In genomic region chr7:27174077-27175004, GRCh38 we compare ENCODE assay signal across 8 cellular contexts. TPM values are rescaled to one million over a fixed set of nuclear protein-coding genes. Genes with fewer than 3 reads are reported as not detected.
DNase-seq lines count a peak whose midpoint lies in the region; ATAC-seq and TF ChIP-seq lines count a peak whose summit lies in the region.

TSS of gene HOXA10 (minus strand) at chr7:27174320. CDS start at chr7:27174306, 14 bp downstream.

- H3K4me3 Mint-ChIP-seq in activated T-cell treated with anti-CD3 and anti-CD28 coated beads, Interleukin-2, amount 50 U/mL, for 4 hours, result peak within 1 kb of the TSS; percentile 58

- H3K4me3 ChIP-seq in HEK293 (ENCODE audit: low read depth, low read length), result peak within 1 kb of the TSS; percentile 76
- peak within 1 kb of the TSS; percentile 12 to 47 for H3K4me3 ChIP-seq in left lung
- H3K4me3 ChIP-seq in thoracic aorta, result peak within 1 kb of the TSS; percentile 74

- ATAC-seq in activated T-cell treated with anti-CD3 and anti-CD28 coated beads, Interleukin-2, amount 50 U/mL, for 4 hours, result no peak
- ATAC-seq in left lung (no peak), thoracic aorta (ENCODE audit: insufficient number of reproducible peaks, low FRiP score, low read depth) (no peak), GM21447 (IDR thresholded peaks at IDR 0.05; ENCODE audit: unreplicated experiment) (no peak), GM18502 (IDR thresholded peaks at IDR 0.05; ENCODE audit: poor library complexity, unreplicated experiment) (no peak)

- H3K9me3 Mint-ChIP-seq in activated T-cell treated with anti-CD3 and anti-CD28 coated beads, Interleukin-2, amount 50 U/mL, for 4 hours, result no peaks in the 10 kb centered on the region

- peaks cover 100% of the 10 kb centered on the region in 2 donors for H3K27me3 ChIP-seq in left lung
- H3K27me3 ChIP-seq in thoracic aorta (replicated peaks; ENCODE audit: insufficient read depth), result peaks cover 24% of the 10 kb centered on the region

- TF ChIP-seq CTCF in HEK293 (tag by site-specific recombination; IDR thresholded peaks at IDR 0.05) (no peak), left lung (IDR thresholded peaks at IDR 0.05) (no peak), thoracic aorta (IDR thresholded peaks at IDR 0.05) (no peak)

- CTCF ChIA-PET in HEK293 (lab: Yijun Ruan, JAX), result interaction anchor here (2.2 kb wide), 1 partner anchor 10 kb away, joined by 7 read pairs; the partner anchor contains the start of gene HOXA11

- intact Hi-C loops in left lung (cut with DNase I), result no loop called here

- peaks cover 75% of the 10 kb centered on the region for H3K27me3 Mint-ChIP-seq in activated T-cell treated with anti-CD3 and anti-CD28 coated beads, Interleukin-2, amount 50 U/mL, for 4 hours (ENCODE audit: low read depth)

- POLR2A ChIA-PET in HEK293 (lab: Yijun Ruan, JAX), result interaction anchor here (1.1 to 11.2 kb wide), 11 partner anchors 8 to 1312 kb away, joined by 3 to 237 read pairs (median 5); partner anchors contain the start of genes HOXA11, HOXA13 and HOXA6

- peaks cover 18% of the 10 kb centered on the region for H3K4me1 Mint-ChIP-seq in activated T-cell treated with anti-CD3 and anti-CD28 coated beads, Interleukin-2, amount 50 U/mL, for 4 hours (ENCODE audit: low read depth)

- no peaks in the 10 kb centered on the region for H3K36me3 Mint-ChIP-seq in activated T-cell treated with anti-CD3 and anti-CD28 coated beads, Interleukin-2, amount 50 U/mL, for 4 hours (ENCODE audit: insufficient read depth)

- peak; percentile 66 for DNase-seq in AG08395 (ENCODE audit: low spot score)
- no peak for DNase-seq in activated T-cell treated with anti-CD3 and anti-CD28 coated beads, Interleukin-2, amount 50 U/mL, for 4 hours
- peak in 1 of 2 donors; percentile 22 for DNase-seq in left lung
- no peak for DNase-seq in thoracic aorta (ENCODE audit: low spot score)
- DNase-seq in NCI-H1694 (lab: John Stamatoyannopoulos, UW), result no peak

- peak within 1 kb of the TSS; percentile 100 for H3K27ac ChIP-seq in HEK293 (ENCODE audit: extremely low read depth, low read depth, low read length)
- no peak within 1 kb of the TSS for H3K27ac ChIP-seq in left lung
- peak within 1 kb of the TSS in 1 of 2 donors; percentile 36 for H3K27ac ChIP-seq in thoracic aorta

- H3K9me3 ChIP-seq in HEK293 (ENCODE audit: control insufficient read depth, insufficient read depth, low read depth, low read length) (no peaks in the 10 kb centered on the region), left lung (no peaks in the 10 kb centered on the region), thoracic aorta (no peaks in the 10 kb centered on the region)

- H3K36me3 ChIP-seq in HEK293 (ENCODE audit: control insufficient read depth in 2 of 2, insufficient read depth in 1 of 2, low read length in 2 of 2) (peaks cover 8% of the 10 kb centered on the region in 2 experiments), left lung (no peaks in the 10 kb centered on the region), thoracic aorta (no peaks in the 10 kb centered on the region)

- H3K4me1 ChIP-seq in HEK293 (ENCODE audit: control insufficient read depth, insufficient read depth, low read length), result peaks cover 10% of the 10 kb centered on the region
- H3K4me1 ChIP-seq in left lung, result peaks cover 0 to 44% of the 10 kb centered on the region in 2 donors
- peaks cover 15 to 25% of the 10 kb centered on the region in 2 donors for H3K4me1 ChIP-seq in thoracic aorta (ENCODE audit: control insufficient read depth in 1 of 2, low read depth in 2 of 2)

TF ChIP-seq in HEK293, 187 proteins besides CTCF, POLR2A, EP300 and RAD21 (continues in another document):
- TF ChIP-seq ZNF654 (tag by site-specific recombination; IDR thresholded peaks at IDR 0.05; ENCODE audit: low read depth) (no peak), ZNF121 (tag by site-specific recombination; IDR thresholded peaks at IDR 0.05) (0 out of 2 replicates have a peak, but pooled peaks have one; percentile 10), ZNF354C (tag by site-specific recombination; IDR thresholded peaks at IDR 0.05; ENCODE audit: borderline replicate concordance, low read depth) (no peak), ZFHX2 (tag by site-specific recombination; conservative IDR thresholded peaks at IDR 0.05) (peak; percentile 88), ZNF132 (tag by site-specific recombination; IDR thresholded peaks at IDR 0.05; ENCODE audit: borderline replicate concordance) (no peak), ZNF596 (tag by site-specific recombination; IDR thresholded peaks at IDR 0.05) (no peak; the same call in 1 of the 2 replicates), ZNF10 (tag by site-specific recombination; IDR thresholded peaks at IDR 0.05) (no peak), ZSCAN4 (tag by site-specific recombination; IDR thresholded peaks at IDR 0.05) (no peak), ZBTB26 (tag by site-specific recombination; optimal IDR thresholded peaks at IDR 0.05) (peak; percentile 41), ZNF645 (tag by site-specific recombination; IDR thresholded peaks at IDR 0.05) (no peak), ZEB2 (tag by site-specific recombination; IDR thresholded peaks at IDR 0.05) (peak; percentile 69), ZNF174 (tag by site-specific recombination; IDR thresholded peaks at IDR 0.05) (no peak), REST (tag by site-specific recombination; IDR thresholded peaks at IDR 0.05) (no peak), ZBTB20 (tag by site-specific recombination; IDR thresholded peaks at IDR 0.05) (peak; percentile 82), SCRT1 (tag by site-specific recombination; IDR thresholded peaks at IDR 0.05; ENCODE audit: borderline replicate concordance) (no peak)
- TF ChIP-seq, protein P1, sequence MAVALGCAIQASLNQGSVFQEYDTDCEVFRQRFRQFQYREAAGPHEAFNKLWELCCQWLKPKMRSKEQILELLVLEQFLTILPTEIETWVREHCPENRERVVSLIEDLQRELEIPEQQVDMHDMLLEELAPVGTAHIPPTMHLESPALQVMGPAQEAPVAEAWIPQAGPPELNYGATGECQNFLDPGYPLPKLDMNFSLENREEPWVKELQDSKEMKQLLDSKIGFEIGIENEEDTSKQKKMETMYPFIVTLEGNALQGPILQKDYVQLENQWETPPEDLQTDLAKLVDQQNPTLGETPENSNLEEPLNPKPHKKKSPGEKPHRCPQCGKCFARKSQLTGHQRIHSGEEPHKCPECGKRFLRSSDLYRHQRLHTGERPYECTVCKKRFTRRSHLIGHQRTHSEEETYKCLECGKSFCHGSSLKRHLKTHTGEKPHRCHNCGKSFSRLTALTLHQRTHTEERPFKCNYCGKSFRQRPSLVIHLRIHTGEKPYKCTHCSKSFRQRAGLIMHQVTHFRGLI (tag by site-specific recombination; IDR thresholded peaks at IDR 0.05), result no peak

RNA-seq across cellular contexts. Expression of gene HOXA10, which starts in this region (rescaled TPM):
- under 1 TPM; 0.08 to 0.14 (median 0.10) TPM for total RNA-seq in activated T-cell treated with anti-CD3 and anti-CD28 coated beads, Interleukin-2, amount 50 U/mL, for 4 hours
- total RNA-seq in left lung (under 1 TPM; 0.42 to 0.55 TPM), thoracic aorta (under 1 TPM in 1 of 2 donors, not detected in 1; 0.81 TPM)
